In the genomic region with DNA sequence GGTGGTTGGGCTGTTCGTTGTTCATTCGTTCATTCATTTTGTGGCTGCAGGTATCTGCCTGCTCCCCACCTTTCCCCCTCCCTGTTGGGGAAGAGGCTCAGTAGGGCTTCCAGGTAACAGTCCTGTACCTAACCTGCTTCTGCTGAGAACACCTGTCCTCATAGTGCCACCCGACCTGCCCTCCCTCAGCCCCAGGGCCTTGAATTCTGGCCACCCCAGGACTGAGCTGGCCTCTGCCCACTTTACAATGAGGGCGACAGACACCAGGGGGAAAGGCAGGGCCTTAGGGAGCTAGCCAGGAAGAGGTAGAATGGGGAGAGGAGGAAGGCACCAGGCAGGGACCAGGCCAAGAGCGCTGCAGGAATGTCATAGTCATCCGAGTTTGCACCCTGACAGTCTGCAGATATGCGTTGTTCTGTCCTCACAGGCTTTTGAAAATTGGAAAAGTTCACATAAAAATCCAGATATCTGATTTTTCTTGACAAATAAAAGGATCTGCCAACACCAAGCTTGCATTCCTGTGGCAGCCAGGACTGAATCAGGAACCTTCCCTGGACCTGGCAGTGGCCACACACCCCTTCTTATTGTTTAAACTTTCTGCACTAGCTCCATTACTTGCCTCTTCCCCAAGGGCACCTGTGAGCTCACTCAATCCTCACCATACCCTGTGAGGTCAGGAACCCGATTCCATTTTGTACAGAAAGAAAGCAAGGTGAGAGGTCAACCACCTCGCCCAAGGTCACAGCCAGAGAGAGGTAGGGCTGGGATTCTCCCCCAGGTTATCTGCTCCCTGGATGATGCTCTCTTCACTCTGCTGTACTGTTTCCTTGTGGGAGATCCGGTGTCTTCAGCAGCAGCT, we compare ENCODE assay signal across 8 cellular contexts. TPM values are rescaled to one million over a fixed set of nuclear protein-coding genes. Genes with fewer than 3 reads are reported as not detected.
A peak's percentile ranks its signal among the peaks of the same experiment; 100 is the strongest.
DNase-seq lines count a peak whose midpoint lies in the region; ATAC-seq and TF ChIP-seq lines count a peak whose summit lies in the region.

No MANE protein-coding gene starts in this region.

- H3K9me3 Mint-ChIP-seq in activated CD4-positive, alpha-beta T cell treated with anti-CD3 and anti-CD28 coated beads, Interleukin-2, amount 10 ng/mL, durations not matched to agents 24 days and 14 days: no peaks in the 10 kb centered on the region

- H3K4me3 ChIP-seq in mammary epithelial cell (replicated peaks in 1 of 3; ENCODE audit: insufficient read depth in 1 of 3, low read depth in 2 of 3, low read length in 3 of 3) (no peak overlapping the region), lung (no peak overlapping the region), suprapubic skin (peak overlapping the region; percentile 49)

- H3K27me3 Mint-ChIP-seq in activated CD4-positive, alpha-beta T cell treated with anti-CD3 and anti-CD28 coated beads, Interleukin-2, amount 10 ng/mL, durations not matched to agents 24 days and 14 days: peaks cover 1% of the 10 kb centered on the region

- CTCF ChIA-PET in mammary epithelial cell (lab: Charles Lee; ENCODE audit: low non-redundant PET): no interaction called here

- H4K20me1 ChIP-seq in mammary epithelial cell (ENCODE audit: insufficient read depth, low read length): no peaks in the 10 kb centered on the region

- H3K36me3 ChIP-seq in mammary epithelial cell (ENCODE audit: insufficient read depth, low read length): no peaks in the 10 kb centered on the region
- no peaks in the 10 kb centered on the region for H3K36me3 ChIP-seq in lung (ENCODE audit: control insufficient read depth in 2 of 2, insufficient read depth in 2 of 2, low read length in 2 of 2)
- no peaks in the 10 kb centered on the region for H3K36me3 ChIP-seq in suprapubic skin

- H3K4me1 Mint-ChIP-seq in activated CD4-positive, alpha-beta T cell treated with anti-CD3 and anti-CD28 coated beads, Interleukin-2, amount 10 ng/mL, durations not matched to agents 24 days and 14 days: peaks cover 18% of the 10 kb centered on the region

- H3K4me2 ChIP-seq in mammary epithelial cell (ENCODE audit: insufficient read depth, low read depth, low read length): peak overlapping the region; percentile 98

- no peak for TF ChIP-seq EP300 in suprapubic skin (IDR thresholded peaks at IDR 0.05)

- no peaks in the 10 kb centered on the region for H3K79me2 ChIP-seq in mammary epithelial cell (ENCODE audit: insufficient read depth, low read length)

- peak overlapping the region; percentile 63 for H3K27ac Mint-ChIP-seq in activated CD4-positive, alpha-beta T cell treated with anti-CD3 and anti-CD28 coated beads, Interleukin-2, amount 10 ng/mL, durations not matched to agents 24 days and 14 days

- 57% methylated on average over 10 of the region's 10 CpGs for WGBS in mammary epithelial cell (ENCODE audit: low coverage, missing lambda C conversion rate)
- WGBS in lung, 2 donors: 86 to 92% methylated on average over 10 of the region's 10 CpGs
- 77% methylated on average over 10 of the region's 10 CpGs for WGBS in suprapubic skin

- TF ChIP-seq CTCF in mammary epithelial cell (conservative IDR thresholded peaks at IDR 0.05 in 1 of 2, IDR thresholded peaks at IDR 0.05 in 1 of 2; ENCODE audit: extremely low read depth in 1 of 2, insufficient read depth in 1 of 2, low read depth in 1 of 2, low read length in 2 of 2) (no peak), lung (IDR thresholded peaks at IDR 0.05; ENCODE audit: control extremely low read depth, extremely low read depth) (no peak), suprapubic skin (IDR thresholded peaks at IDR 0.05) (no peak)

- in situ Hi-C loops in mammary epithelial cell (cut with MboI; ENCODE audit: low sequenced_read_pairs in 2 of 2): no loop called here

- dilution Hi-C loops in mammary epithelial cell (cut with HindIII; ENCODE audit: low sequenced_read_pairs): no loop called here

- ATAC-seq in lung (ENCODE audit: insufficient read depth, low FRiP score) (no peak), GM19328 (IDR thresholded peaks at IDR 0.05; ENCODE audit: unreplicated experiment) (no peak), HG03460 (IDR thresholded peaks at IDR 0.05; ENCODE audit: unreplicated experiment) (no peak)

- no peaks in the 10 kb centered on the region for H3K27me3 ChIP-seq in mammary epithelial cell (ENCODE audit: insufficient read depth, low read length)
- no peaks in the 10 kb centered on the region for H3K27me3 ChIP-seq in lung (ENCODE audit: control insufficient read depth, insufficient read depth)
- no peaks in the 10 kb centered on the region for H3K27me3 ChIP-seq in suprapubic skin

- H2AFZ ChIP-seq in mammary epithelial cell (ENCODE audit: low read depth, low read length): peak overlapping the region; percentile 91

- TF ChIP-seq POLR2A in suprapubic skin (IDR thresholded peaks at IDR 0.05): no peak

- BruUV-seq in mammary epithelial cell (replicated peaks; lab: Mats Ljungman, UMichigan): TSS peak; percentile 47

- intact Hi-C loops in activated CD4-positive, alpha-beta T cell treated with anti-CD3 and anti-CD28 coated beads, Interleukin-2, amount 10 ng/mL, durations not matched to agents 24 days and 14 days (cut with micrococcal nuclease): no loop called here
- intact Hi-C loops in mammary epithelial cell (cut with micrococcal nuclease): loop anchor here (2.0 kb wide), 1 partner anchor 15 kb away; no protein-coding TSS in a partner anchor

- no peaks in the 10 kb centered on the region for H3K9me3 ChIP-seq in mammary epithelial cell (replicated peaks; ENCODE audit: insufficient read depth, low read length)
- no peaks in the 10 kb centered on the region for H3K9me3 ChIP-seq in lung (ENCODE audit: control insufficient read depth in 2 of 2, insufficient read depth in 1 of 2, low read length in 1 of 2)
- no peaks in the 10 kb centered on the region for H3K9me3 ChIP-seq in suprapubic skin

- DNase-seq in activated CD4-positive, alpha-beta T cell treated with anti-CD3 and anti-CD28 coated beads, Interleukin-2, amount 10 ng/mL, durations not matched to agents 24 days and 14 days: no peak
- DNase-seq in activated CD4-positive, alpha-beta T cell treated with anti-CD3 and anti-CD28 coated beads for 4 hours: no peak
- DNase-seq in mammary epithelial cell: no peak
- DNase-seq in lung (ENCODE audit: low spot score): no peak
- DNase-seq in suprapubic skin (ENCODE audit: low spot score in 2 of 2): no peak
- DNase-seq in KG1 (lab: John Stamatoyannopoulos, UW): no peak

- no peak overlapping the region for H3K27ac ChIP-seq in mammary epithelial cell (ENCODE audit: insufficient read depth, low read depth, low read length)
- H3K27ac ChIP-seq in lung (ENCODE audit: low read depth in 1 of 2, low read length in 1 of 2): peak overlapping the region; percentile 90 to 94
- peak overlapping the region; percentile 77 for H3K27ac ChIP-seq in suprapubic skin

- H3K36me3 Mint-ChIP-seq in activated CD4-positive, alpha-beta T cell treated with anti-CD3 and anti-CD28 coated beads, Interleukin-2, amount 10 ng/mL, durations not matched to agents 24 days and 14 days (ENCODE audit: low read depth): no peaks in the 10 kb centered on the region

- H3K4me1 ChIP-seq in mammary epithelial cell (ENCODE audit: insufficient read depth, low read length) (peaks cover 20% of the 10 kb centered on the region), lung (ENCODE audit: control insufficient read depth in 2 of 2, insufficient read depth in 2 of 2, low read length in 2 of 2) (peaks cover 11 to 23% of the 10 kb centered on the region in 2 donors), suprapubic skin (peaks cover 21% of the 10 kb centered on the region)

- H3K4me3 Mint-ChIP-seq in activated CD4-positive, alpha-beta T cell treated with anti-CD3 and anti-CD28 coated beads, Interleukin-2, amount 10 ng/mL, durations not matched to agents 24 days and 14 days: peak overlapping the region; percentile 19

- H3K9ac ChIP-seq in mammary epithelial cell (ENCODE audit: insufficient read depth, low read length): no peak overlapping the region

RNA-seq across cellular contexts. Expression of a gene that starts 35.3 kb away (rescaled TPM):
- 59.0 and 59.6 TPM in 2 replicates for total RNA-seq in activated CD4-positive, alpha-beta T cell treated with anti-CD3 and anti-CD28 coated beads, Interleukin-2, amount 10 ng/mL, durations not matched to agents 24 days and 14 days
- total RNA-seq in mammary epithelial cell (10 to 100 TPM; 40.2 to 83.6 TPM), lung (100 to 1,000 TPM in 1 of 2 donors, 10 to 100 TPM in 1; 59.9 to 174 TPM), suprapubic skin (10 to 100 TPM; 30.7 to 82.2 (median 56.3) TPM)
- polyA plus RNA-seq in mammary epithelial cell (61.7 TPM), lung (100 to 1,000 TPM in 1 of 2 donors, 10 to 100 TPM in 1; 92.4 to 153 TPM)
- polyA minus RNA-seq in mammary epithelial cell: 1.9 TPM
